24 cellular contexts compared by ENCODE assay signal in genomic region chr13:114296902-114297301, GRCh38.
"Had no signal": no experiment of that assay in that cellular context is flagged by ENCODE, and none has a peak within 500 bp of the region (broad histone marks: within the 10 kb centered on the region; RNA-seq: fewer than 3 reads in every experiment).

No MANE protein-coding gene starts in this region.

- DNase-seq: activated B cell treated with CpG ODN at 0.5 μM for 24 hours; activated CD4-positive, alpha-beta T cell treated with anti-CD3 and anti-CD28 coated beads for 1 hour; activated CD4-positive, alpha-beta T cell treated with anti-CD3 and anti-CD28 coated beads, Interleukin-2, amount 10 ng/mL, durations not matched to agents 24 days and 14 days; activated CD4-positive, alpha-beta T cell treated with anti-CD3 and anti-CD28 coated beads, Interleukin-2, amount 50 U/mL, for 48 hours; activated CD8-positive, alpha-beta memory T cell treated with anti-CD3 and anti-CD28 coated beads, Interleukin-2, amount 10 ng/mL, durations not matched to agents 7 days and 5 days; activated gamma-delta T cell; activated naive CD4-positive, alpha-beta T cell treated with anti-CD3 and anti-CD28 coated beads for 36 hours; activated T-cell treated with anti-CD3 and anti-CD28 coated beads, Interleukin-2, amount 50 U/mL, for 4 hours; amygdala; NCI-H1092; NCI-H1417; NCI-H1930; NCI-H2171 treated with DMSO at 0.1 percent for 48 hours; NCI-H226; NCI-H526 treated with DMSO at 0.1 percent for 48 hours; NCI-H82; OCI-M1; SHP77; T-helper 9 cell had no signal

- H3K27ac Mint-ChIP-seq: activated B cell treated with CpG ODN at 0.5 μM for 24 hours; activated CD4-positive, alpha-beta T cell treated with anti-CD3 and anti-CD28 coated beads, Interleukin-2, amount 10 ng/mL, durations not matched to agents 24 days and 14 days; activated CD8-positive, alpha-beta memory T cell treated with anti-CD3 and anti-CD28 coated beads, Interleukin-2, amount 10 ng/mL, durations not matched to agents 7 days and 5 days; activated naive CD4-positive, alpha-beta T cell treated with anti-CD3 and anti-CD28 coated beads for 36 hours; activated T-helper 17 cell treated with anti-CD3 and anti-CD28 coated beads, Interleukin-2, amount 50 U/mL, for 72 hours; T-helper 1 cell treated with Interleukin-12 subunit alpha and Interleukin-12 subunit beta and Interleukin-4 antibody, amounts not matched to agents 30 μg/mL and 1 μg/mL, for 36 hours had no signal

- ATAC-seq: activated CD8-positive, alpha-beta memory T cell treated with anti-CD3 and anti-CD28 coated beads, Interleukin-2, amount 10 ng/mL, durations not matched to agents 7 days and 5 days; activated T-cell treated with anti-CD3 and anti-CD28 coated beads, Interleukin-2, amount 50 U/mL, for 4 hours; activated T-helper 17 cell treated with anti-CD3 and anti-CD28 coated beads, Interleukin-2, amount 50 U/mL, for 72 hours had no signal

- H3K9me3 Mint-ChIP-seq: activated B cell treated with CpG ODN at 0.5 μM for 24 hours; activated CD4-positive, alpha-beta T cell treated with anti-CD3 and anti-CD28 coated beads, Interleukin-2, amount 10 ng/mL, durations not matched to agents 24 days and 14 days; activated naive CD4-positive, alpha-beta T cell treated with anti-CD3 and anti-CD28 coated beads for 36 hours; activated T-cell treated with anti-CD3 and anti-CD28 coated beads, Interleukin-2, amount 50 U/mL, for 4 hours; activated T-helper 17 cell treated with anti-CD3 and anti-CD28 coated beads, Interleukin-2, amount 50 U/mL, for 72 hours; brain; central memory CD8-positive, alpha-beta T cell; T-helper 1 cell treated with Interleukin-12 subunit alpha and Interleukin-12 subunit beta and Interleukin-4 antibody, amounts not matched to agents 30 μg/mL and 1 μg/mL, for 36 hours had no signal

- H3K4me3 Mint-ChIP-seq: activated B cell treated with CpG ODN at 0.5 μM for 24 hours; activated CD4-positive, alpha-beta T cell treated with anti-CD3 and anti-CD28 coated beads, Interleukin-2, amount 10 ng/mL, durations not matched to agents 24 days and 14 days; activated CD8-positive, alpha-beta memory T cell treated with anti-CD3 and anti-CD28 coated beads, Interleukin-2, amount 10 ng/mL, durations not matched to agents 7 days and 5 days; activated naive CD4-positive, alpha-beta T cell treated with anti-CD3 and anti-CD28 coated beads for 36 hours; activated naive CD8-positive, alpha-beta T cell; activated T-cell treated with anti-CD3 and anti-CD28 coated beads, Interleukin-2, amount 50 U/mL, for 4 hours; activated T-helper 17 cell treated with anti-CD3 and anti-CD28 coated beads, Interleukin-2, amount 50 U/mL, for 72 hours; brain; central memory CD8-positive, alpha-beta T cell; T-helper 1 cell treated with Interleukin-12 subunit alpha and Interleukin-12 subunit beta and Interleukin-4 antibody, amounts not matched to agents 30 μg/mL and 1 μg/mL, for 36 hours had no signal

- H3K27me3 Mint-ChIP-seq: activated B cell treated with CpG ODN at 0.5 μM for 24 hours; activated CD4-positive, alpha-beta T cell treated with anti-CD3 and anti-CD28 coated beads, Interleukin-2, amount 10 ng/mL, durations not matched to agents 24 days and 14 days; activated CD8-positive, alpha-beta memory T cell treated with anti-CD3 and anti-CD28 coated beads, Interleukin-2, amount 10 ng/mL, durations not matched to agents 7 days and 5 days; activated naive CD8-positive, alpha-beta T cell; activated T-helper 17 cell treated with anti-CD3 and anti-CD28 coated beads, Interleukin-2, amount 50 U/mL, for 72 hours; brain; central memory CD8-positive, alpha-beta T cell had no signal

- H3K4me1 Mint-ChIP-seq: activated B cell treated with CpG ODN at 0.5 μM for 24 hours; activated CD4-positive, alpha-beta T cell treated with anti-CD3 and anti-CD28 coated beads, Interleukin-2, amount 10 ng/mL, durations not matched to agents 24 days and 14 days; brain had no signal
